In the genomic region with DNA sequence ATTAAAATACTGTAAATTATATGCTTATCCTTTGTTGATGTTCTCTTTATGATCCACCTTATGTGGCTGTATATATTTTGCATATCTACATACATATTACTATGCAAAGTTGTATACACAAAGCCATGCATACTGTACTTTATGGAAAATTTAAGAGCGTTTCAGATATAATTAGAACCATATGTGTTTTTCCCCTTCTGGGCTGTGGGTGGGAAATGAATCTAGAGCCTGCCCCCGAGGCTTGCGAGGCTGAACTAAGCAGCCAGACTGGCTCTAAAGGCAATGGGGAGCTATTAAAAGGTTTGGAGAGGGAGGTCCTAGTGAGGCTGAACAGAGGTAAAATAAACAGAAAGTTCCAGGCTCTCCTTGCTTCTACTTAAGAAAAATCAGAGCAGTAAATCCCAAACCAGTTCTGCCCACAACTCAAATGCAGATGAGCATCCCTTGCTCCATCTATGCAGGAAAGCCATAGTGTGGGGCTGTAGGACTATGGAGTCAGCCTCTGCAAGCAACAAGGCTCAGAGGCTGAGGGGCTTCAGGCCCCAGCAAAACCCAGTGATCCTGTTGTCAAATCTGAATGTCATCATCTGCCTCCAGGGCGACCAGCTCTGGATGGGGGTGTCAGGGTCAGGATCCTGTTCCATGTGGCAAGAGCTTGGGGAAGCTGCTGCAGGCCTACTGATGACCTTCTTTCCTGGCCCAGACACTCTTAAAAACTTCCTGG, we compare ENCODE assay signal across 2 cellular contexts.
TF ChIP-seq lines count a peak whose summit lies in the region.

No MANE protein-coding gene starts in this region.

TF ChIP-seq in A549, 52 proteins besides CTCF, POLR2A, EP300 and RAD21:
- peak in 1 of 2 experiments; percentile 29; a peak in 1 of 4 replicates for TF ChIP-seq CEBPB (IDR thresholded peaks at IDR 0.05)
- TF ChIP-seq MAFK (IDR thresholded peaks at IDR 0.05; ENCODE audit: partially characterized antibody) = no peak
- peak; percentile 70 for TF ChIP-seq HEYL (CRISPR knock-in tag; IDR thresholded peaks at IDR 0.05)

TF ChIP-seq in HepG2, 621 proteins besides CTCF, POLR2A, EP300 and RAD21:
- TF ChIP-seq, protein P1, sequence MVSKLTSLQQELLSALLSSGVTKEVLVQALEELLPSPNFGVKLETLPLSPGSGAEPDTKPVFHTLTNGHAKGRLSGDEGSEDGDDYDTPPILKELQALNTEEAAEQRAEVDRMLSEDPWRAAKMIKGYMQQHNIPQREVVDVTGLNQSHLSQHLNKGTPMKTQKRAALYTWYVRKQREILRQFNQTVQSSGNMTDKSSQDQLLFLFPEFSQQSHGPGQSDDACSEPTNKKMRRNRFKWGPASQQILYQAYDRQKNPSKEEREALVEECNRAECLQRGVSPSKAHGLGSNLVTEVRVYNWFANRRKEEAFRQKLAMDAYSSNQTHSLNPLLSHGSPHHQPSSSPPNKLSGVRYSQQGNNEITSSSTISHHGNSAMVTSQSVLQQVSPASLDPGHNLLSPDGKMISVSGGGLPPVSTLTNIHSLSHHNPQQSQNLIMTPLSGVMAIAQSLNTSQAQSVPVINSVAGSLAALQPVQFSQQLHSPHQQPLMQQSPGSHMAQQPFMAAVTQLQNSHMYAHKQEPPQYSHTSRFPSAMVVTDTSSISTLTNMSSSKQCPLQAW (CRISPR knock-in tag; IDR thresholded peaks at IDR 0.05) = peak; percentile 72
- TF ChIP-seq MAFG (CRISPR knock-in tag; IDR thresholded peaks at IDR 0.05) (no peak), CBX2 (IDR thresholded peaks at IDR 0.05; ENCODE audit: low read depth, low read length) (no peak), CBX2 (CRISPR knock-in tag; IDR thresholded peaks at IDR 0.05; ENCODE audit: low read depth) (no peak), ZNF570 (CRISPR knock-in tag; IDR thresholded peaks at IDR 0.05; ENCODE audit: borderline replicate concordance) (no peak), TBP (CRISPR knock-in tag; IDR thresholded peaks at IDR 0.05) (no peak), FOXP1 (IDR thresholded peaks at IDR 0.05) (no peak), FOXP1 (CRISPR knock-in tag; IDR thresholded peaks at IDR 0.05) (no peak), ZNF891 (CRISPR knock-in tag; IDR thresholded peaks at IDR 0.05) (0 out of 2 replicates have a peak, but pooled peaks have one; percentile 1), ZNF446 (CRISPR knock-in tag; IDR thresholded peaks at IDR 0.05) (peak; percentile 44; the same call in 1 of the 2 replicates), ZSCAN31 (CRISPR knock-in tag; IDR thresholded peaks at IDR 0.05; ENCODE audit: low read depth) (0 out of 2 replicates have a peak, but pooled peaks have one; percentile 10), MED1 (CRISPR knock-in tag; IDR thresholded peaks at IDR 0.05) (0 out of 2 replicates have a peak, but pooled peaks have one; percentile 26), SMARCC2 (IDR thresholded peaks at IDR 0.05) (no peak), ZNF564 (CRISPR knock-in tag; IDR thresholded peaks at IDR 0.05) (no peak), U2AF2 (IDR thresholded peaks at IDR 0.05; ENCODE audit: low read depth, low read length) (no peak), ZNF569 (CRISPR knock-in tag; IDR thresholded peaks at IDR 0.05; ENCODE audit: borderline replicate concordance) (0 out of 2 replicates have a peak, but pooled peaks have one; percentile 13), STAG1 (CRISPR knock-in tag; IDR thresholded peaks at IDR 0.05) (peak; percentile 12; the same call in 1 of the 2 replicates), PAF1 (CRISPR knock-in tag; IDR thresholded peaks at IDR 0.05) (no peak), ZNF572 (CRISPR knock-in tag; IDR thresholded peaks at IDR 0.05) (0 out of 2 replicates have a peak, but pooled peaks have one; percentile 59), AKAP8 (CRISPR knock-in tag; IDR thresholded peaks at IDR 0.05) (no peak), TEAD3 (CRISPR knock-in tag; optimal IDR thresholded peaks at IDR 0.05; ENCODE audit: borderline replicate concordance) (peak; percentile 5), ZNF335 (CRISPR knock-in tag; IDR thresholded peaks at IDR 0.05) (no peak), SCMH1 (CRISPR knock-in tag; IDR thresholded peaks at IDR 0.05; ENCODE audit: borderline replicate concordance) (no peak), GTF2F1 (IDR thresholded peaks at IDR 0.05; ENCODE audit: low read length) (no peak), RARA (CRISPR knock-in tag; IDR thresholded peaks at IDR 0.05) (no peak), ZNF17 (CRISPR knock-in tag; IDR thresholded peaks at IDR 0.05) (no peak), MEIS1 (CRISPR knock-in tag; IDR thresholded peaks at IDR 0.05; ENCODE audit: borderline replicate concordance) (no peak), SIX4 (CRISPR knock-in tag; IDR thresholded peaks at IDR 0.05) (no peak), ZMYM3 (CRISPR knock-in tag; IDR thresholded peaks at IDR 0.05) (no peak), JUNB (CRISPR knock-in tag; IDR thresholded peaks at IDR 0.05; ENCODE audit: borderline replicate concordance) (no peak)
- TF ChIP-seq, protein P2, sequence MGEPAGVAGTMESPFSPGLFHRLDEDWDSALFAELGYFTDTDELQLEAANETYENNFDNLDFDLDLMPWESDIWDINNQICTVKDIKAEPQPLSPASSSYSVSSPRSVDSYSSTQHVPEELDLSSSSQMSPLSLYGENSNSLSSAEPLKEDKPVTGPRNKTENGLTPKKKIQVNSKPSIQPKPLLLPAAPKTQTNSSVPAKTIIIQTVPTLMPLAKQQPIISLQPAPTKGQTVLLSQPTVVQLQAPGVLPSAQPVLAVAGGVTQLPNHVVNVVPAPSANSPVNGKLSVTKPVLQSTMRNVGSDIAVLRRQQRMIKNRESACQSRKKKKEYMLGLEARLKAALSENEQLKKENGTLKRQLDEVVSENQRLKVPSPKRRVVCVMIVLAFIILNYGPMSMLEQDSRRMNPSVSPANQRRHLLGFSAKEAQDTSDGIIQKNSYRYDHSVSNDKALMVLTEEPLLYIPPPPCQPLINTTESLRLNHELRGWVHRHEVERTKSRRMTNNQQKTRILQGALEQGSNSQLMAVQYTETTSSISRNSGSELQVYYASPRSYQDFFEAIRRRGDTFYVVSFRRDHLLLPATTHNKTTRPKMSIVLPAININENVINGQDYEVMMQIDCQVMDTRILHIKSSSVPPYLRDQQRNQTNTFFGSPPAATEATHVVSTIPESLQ (CRISPR knock-in tag; conservative IDR thresholded peaks at IDR 0.05) = no peak
- TF ChIP-seq, protein P3, sequence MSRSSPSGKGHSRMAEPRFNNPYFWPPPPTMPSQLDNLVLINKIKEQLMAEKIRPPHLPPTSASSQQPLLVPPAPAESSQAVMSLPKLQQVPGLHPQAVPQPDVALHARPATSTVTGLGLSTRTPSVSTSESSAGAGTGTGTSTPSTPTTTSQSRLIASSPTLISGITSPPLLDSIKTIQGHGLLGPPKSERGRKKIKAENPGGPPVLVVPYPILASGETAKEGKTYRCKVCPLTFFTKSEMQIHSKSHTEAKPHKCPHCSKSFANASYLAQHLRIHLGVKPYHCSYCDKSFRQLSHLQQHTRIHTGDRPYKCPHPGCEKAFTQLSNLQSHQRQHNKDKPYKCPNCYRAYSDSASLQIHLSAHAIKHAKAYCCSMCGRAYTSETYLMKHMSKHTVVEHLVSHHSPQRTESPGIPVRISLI (CRISPR knock-in tag; IDR thresholded peaks at IDR 0.05; ENCODE audit: borderline replicate concordance) = no peak
- TF ChIP-seq, protein P4, sequence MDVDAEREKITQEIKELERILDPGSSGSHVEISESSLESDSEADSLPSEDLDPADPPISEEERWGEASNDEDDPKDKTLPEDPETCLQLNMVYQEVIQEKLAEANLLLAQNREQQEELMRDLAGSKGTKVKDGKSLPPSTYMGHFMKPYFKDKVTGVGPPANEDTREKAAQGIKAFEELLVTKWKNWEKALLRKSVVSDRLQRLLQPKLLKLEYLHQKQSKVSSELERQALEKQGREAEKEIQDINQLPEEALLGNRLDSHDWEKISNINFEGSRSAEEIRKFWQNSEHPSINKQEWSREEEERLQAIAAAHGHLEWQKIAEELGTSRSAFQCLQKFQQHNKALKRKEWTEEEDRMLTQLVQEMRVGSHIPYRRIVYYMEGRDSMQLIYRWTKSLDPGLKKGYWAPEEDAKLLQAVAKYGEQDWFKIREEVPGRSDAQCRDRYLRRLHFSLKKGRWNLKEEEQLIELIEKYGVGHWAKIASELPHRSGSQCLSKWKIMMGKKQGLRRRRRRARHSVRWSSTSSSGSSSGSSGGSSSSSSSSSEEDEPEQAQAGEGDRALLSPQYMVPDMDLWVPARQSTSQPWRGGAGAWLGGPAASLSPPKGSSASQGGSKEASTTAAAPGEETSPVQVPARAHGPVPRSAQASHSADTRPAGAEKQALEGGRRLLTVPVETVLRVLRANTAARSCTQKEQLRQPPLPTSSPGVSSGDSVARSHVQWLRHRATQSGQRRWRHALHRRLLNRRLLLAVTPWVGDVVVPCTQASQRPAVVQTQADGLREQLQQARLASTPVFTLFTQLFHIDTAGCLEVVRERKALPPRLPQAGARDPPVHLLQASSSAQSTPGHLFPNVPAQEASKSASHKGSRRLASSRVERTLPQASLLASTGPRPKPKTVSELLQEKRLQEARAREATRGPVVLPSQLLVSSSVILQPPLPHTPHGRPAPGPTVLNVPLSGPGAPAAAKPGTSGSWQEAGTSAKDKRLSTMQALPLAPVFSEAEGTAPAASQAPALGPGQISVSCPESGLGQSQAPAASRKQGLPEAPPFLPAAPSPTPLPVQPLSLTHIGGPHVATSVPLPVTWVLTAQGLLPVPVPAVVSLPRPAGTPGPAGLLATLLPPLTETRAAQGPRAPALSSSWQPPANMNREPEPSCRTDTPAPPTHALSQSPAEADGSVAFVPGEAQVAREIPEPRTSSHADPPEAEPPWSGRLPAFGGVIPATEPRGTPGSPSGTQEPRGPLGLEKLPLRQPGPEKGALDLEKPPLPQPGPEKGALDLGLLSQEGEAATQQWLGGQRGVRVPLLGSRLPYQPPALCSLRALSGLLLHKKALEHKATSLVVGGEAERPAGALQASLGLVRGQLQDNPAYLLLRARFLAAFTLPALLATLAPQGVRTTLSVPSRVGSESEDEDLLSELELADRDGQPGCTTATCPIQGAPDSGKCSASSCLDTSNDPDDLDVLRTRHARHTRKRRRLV (CRISPR knock-in tag; IDR thresholded peaks at IDR 0.05) = 0 out of 2 replicates have a peak, but pooled peaks have one; percentile 30
- TF ChIP-seq, protein P5, sequence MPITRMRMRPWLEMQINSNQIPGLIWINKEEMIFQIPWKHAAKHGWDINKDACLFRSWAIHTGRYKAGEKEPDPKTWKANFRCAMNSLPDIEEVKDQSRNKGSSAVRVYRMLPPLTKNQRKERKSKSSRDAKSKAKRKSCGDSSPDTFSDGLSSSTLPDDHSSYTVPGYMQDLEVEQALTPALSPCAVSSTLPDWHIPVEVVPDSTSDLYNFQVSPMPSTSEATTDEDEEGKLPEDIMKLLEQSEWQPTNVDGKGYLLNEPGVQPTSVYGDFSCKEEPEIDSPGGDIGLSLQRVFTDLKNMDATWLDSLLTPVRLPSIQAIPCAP (CRISPR knock-in tag; IDR thresholded peaks at IDR 0.05; ENCODE audit: low read depth) = no peak
- TF ChIP-seq, protein P6, sequence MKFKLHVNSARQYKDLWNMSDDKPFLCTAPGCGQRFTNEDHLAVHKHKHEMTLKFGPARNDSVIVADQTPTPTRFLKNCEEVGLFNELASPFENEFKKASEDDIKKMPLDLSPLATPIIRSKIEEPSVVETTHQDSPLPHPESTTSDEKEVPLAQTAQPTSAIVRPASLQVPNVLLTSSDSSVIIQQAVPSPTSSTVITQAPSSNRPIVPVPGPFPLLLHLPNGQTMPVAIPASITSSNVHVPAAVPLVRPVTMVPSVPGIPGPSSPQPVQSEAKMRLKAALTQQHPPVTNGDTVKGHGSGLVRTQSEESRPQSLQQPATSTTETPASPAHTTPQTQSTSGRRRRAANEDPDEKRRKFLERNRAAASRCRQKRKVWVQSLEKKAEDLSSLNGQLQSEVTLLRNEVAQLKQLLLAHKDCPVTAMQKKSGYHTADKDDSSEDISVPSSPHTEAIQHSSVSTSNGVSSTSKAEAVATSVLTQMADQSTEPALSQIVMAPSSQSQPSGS (CRISPR knock-in tag; IDR thresholded peaks at IDR 0.05) = 0 out of 2 replicates have a peak, but pooled peaks have one; percentile 1
- TF ChIP-seq, protein P7, sequence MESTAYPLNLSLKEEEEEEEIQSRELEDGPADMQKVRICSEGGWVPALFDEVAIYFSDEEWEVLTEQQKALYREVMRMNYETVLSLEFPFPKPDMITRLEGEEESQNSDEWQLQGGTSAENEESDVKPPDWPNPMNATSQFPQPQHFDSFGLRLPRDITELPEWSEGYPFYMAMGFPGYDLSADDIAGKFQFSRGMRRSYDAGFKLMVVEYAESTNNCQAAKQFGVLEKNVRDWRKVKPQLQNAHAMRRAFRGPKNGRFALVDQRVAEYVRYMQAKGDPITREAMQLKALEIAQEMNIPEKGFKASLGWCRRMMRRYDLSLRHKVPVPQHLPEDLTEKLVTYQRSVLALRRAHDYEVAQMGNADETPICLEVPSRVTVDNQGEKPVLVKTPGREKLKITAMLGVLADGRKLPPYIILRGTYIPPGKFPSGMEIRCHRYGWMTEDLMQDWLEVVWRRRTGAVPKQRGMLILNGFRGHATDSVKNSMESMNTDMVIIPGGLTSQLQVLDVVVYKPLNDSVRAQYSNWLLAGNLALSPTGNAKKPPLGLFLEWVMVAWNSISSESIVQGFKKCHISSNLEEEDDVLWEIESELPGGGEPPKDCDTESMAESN (CRISPR knock-in tag; conservative IDR thresholded peaks at IDR 0.05) = no peak
- TF ChIP-seq, protein P8, sequence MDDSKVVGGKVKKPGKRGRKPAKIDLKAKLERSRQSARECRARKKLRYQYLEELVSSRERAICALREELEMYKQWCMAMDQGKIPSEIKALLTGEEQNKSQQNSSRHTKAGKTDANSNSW (CRISPR knock-in tag; IDR thresholded peaks at IDR 0.05; ENCODE audit: borderline replicate concordance) = no peak
- TF ChIP-seq, protein P9, sequence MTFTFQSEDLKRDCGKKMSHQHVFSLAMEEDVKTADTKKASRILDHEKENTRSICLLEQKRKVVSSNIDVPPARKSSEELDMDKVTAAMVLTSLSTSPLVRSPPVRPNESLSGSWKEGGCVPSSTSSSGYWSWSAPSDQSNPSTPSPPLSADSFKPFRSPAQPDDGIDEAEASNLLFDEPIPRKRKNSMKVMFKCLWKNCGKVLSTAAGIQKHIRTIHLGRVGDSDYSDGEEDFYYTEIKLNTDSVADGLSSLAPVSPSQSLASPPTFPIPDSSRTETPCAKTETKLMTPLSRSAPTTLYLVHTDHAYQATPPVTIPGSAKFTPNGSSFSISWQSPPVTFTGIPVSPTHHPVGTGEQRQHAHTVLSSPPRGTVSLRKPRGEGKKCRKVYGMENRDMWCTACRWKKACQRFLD (CRISPR knock-in tag; IDR thresholded peaks at IDR 0.05; ENCODE audit: borderline replicate concordance) = no peak
- TF ChIP-seq, protein P10, sequence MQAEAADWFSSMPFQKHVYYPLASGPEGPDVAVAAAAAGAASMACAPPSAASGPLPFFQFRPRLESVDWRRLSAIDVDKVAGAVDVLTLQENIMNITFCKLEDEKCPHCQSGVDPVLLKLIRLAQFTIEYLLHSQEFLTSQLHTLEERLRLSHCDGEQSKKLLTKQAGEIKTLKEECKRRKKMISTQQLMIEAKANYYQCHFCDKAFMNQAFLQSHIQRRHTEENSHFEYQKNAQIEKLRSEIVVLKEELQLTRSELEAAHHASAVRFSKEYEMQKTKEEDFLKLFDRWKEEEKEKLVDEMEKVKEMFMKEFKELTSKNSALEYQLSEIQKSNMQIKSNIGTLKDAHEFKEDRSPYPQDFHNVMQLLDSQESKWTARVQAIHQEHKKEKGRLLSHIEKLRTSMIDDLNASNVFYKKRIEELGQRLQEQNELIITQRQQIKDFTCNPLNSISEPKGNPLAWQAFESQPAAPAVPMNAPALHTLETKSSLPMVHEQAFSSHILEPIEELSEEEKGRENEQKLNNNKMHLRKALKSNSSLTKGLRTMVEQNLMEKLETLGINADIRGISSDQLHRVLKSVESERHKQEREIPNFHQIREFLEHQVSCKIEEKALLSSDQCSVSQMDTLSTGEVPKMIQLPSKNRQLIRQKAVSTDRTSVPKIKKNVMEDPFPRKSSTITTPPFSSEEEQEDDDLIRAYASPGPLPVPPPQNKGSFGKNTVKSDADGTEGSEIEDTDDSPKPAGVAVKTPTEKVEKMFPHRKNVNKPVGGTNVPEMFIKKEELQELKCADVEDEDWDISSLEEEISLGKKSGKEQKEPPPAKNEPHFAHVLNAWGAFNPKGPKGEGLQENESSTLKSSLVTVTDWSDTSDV (CRISPR knock-in tag; IDR thresholded peaks at IDR 0.05) = 0 out of 2 replicates have a peak, but pooled peaks have one; percentile 0
TF ChIP-seq in HepG2: peak in this region for 12.
